7 cellular contexts compared by ENCODE assay signal in genomic region chr4:189985844-189986243, GRCh38. TPM values are rescaled to one million over a fixed set of nuclear protein-coding genes. Genes with fewer than 3 reads are reported as not detected.
DNase-seq lines count a peak whose midpoint lies in the region.
"Not testable (repeated sequence)": the region's sequence is repeated elsewhere in the genome, so short reads cannot be mapped to it uniquely, and the experiment has no call there.
"Had no signal": no experiment of that assay in that cellular context is flagged by ENCODE, and none has a peak within 500 bp of the region (broad histone marks: within the 10 kb centered on the region; RNA-seq: fewer than 3 reads in every experiment).

No MANE protein-coding gene starts in this region.

- intact Hi-C loops in posterior vena cava (cut with DNase I), result not testable (repeated sequence)

- DNase-seq in M059J (ENCODE audit: low read depth) (peak; percentile 1), epidermal melanocyte (ENCODE audit: insufficient read length, low spot score) (peak; percentile 24), foreskin melanocyte (peak; percentile 45), posterior vena cava (ENCODE audit: low spot score) (peak; percentile 50)

RNA-seq across cellular contexts. Expression of gene FRG2, which starts 41.2 kb away (rescaled TPM):
- total RNA-seq in M059J (2014; rRNA removed; shearing (Covaris generic)), result 0.17 and 0.27 TPM in 2 replicates
- total RNA-seq in posterior vena cava, result not detected
- total RNA-seq: Calu3; CD4-positive, alpha-beta memory T cell; CD4-positive, CD25-positive, alpha-beta regulatory T cell had no signal

RNA-seq across cellular contexts. Expression of gene FRG1, which starts 45.2 kb away (rescaled TPM):
- 52.0 and 67.0 TPM in 2 replicates for total RNA-seq in M059J (2014; rRNA removed; shearing (Covaris generic))
- total RNA-seq in posterior vena cava, result 10 to 100 TPM; 41.6 to 46.4 TPM

Comparison
In these comparisons a context has a peak if more than half of its experiments do, and no peak if none do; other contexts are left out.
1. Peak in every context shown above with its lines: DNase-seq.